ENCODE assay signal across 1 cellular context in the genomic region with DNA sequence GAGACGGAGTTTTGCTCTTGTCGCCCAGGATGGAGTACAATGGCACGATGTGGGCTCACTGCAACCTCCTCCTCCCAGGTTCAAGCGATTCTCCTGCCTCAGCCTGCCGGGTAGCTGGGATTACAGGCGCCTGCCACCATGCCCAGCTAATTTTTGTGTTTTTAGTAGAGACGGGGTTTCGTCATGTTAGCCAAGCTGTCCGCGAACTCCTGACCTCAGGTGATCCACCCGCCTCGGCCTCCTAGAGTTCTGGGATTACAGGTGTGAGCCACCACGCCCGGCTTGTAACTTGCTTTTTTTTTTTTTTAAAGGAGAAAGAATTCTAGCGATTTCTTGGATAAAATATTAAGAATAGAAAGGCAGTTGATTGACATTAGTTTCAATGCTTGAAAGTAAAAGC.
A peak's percentile ranks its signal among the peaks of the same experiment; 100 is the strongest.
TF ChIP-seq lines count a peak whose summit lies in the region.

No MANE protein-coding gene starts in this region.

TF ChIP-seq in K562, 482 proteins besides CTCF, POLR2A, EP300 and RAD21:
- TF ChIP-seq, protein P1, sequence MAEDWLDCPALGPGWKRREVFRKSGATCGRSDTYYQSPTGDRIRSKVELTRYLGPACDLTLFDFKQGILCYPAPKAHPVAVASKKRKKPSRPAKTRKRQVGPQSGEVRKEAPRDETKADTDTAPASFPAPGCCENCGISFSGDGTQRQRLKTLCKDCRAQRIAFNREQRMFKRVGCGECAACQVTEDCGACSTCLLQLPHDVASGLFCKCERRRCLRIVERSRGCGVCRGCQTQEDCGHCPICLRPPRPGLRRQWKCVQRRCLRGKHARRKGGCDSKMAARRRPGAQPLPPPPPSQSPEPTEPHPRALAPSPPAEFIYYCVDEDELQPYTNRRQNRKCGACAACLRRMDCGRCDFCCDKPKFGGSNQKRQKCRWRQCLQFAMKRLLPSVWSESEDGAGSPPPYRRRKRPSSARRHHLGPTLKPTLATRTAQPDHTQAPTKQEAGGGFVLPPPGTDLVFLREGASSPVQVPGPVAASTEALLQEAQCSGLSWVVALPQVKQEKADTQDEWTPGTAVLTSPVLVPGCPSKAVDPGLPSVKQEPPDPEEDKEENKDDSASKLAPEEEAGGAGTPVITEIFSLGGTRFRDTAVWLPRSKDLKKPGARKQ (CRISPR knock-in tag; IDR thresholded peaks at IDR 0.05) = 0 out of 2 replicates have a peak, but pooled peaks have one; percentile 17
- TF ChIP-seq LARP7 (IDR thresholded peaks at IDR 0.05) = 0 out of 2 replicates have a peak, but pooled peaks have one; percentile 25
